21 cellular contexts compared by ENCODE assay signal in the genomic region with DNA sequence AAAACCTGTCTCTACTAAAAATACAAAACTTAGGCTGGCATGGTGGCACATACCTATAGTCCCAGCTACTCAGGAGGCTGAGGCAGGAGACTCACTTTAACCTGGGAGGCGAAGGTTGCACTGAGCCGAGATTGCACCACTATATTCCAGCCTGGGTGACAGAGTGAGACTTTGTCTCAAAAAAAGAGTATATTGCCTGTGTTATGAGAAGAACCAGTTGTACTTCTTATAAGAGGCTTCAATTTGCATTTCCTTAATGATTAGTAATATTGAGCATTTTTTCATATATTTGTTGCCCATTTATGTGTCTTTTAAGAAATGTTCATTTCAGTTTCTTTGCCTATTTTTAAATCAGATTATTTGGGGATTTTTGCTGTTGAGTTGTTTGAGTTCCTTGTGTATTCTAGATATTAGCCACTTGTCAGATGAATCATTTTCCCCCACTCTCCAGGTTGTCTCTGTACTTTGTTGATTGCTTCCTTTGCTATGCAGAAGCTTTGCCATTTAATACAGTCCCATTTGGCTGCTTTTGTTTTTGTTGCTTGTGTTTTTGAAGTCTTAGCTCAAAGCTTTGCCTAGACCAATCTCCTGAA.
DNase-seq lines count a peak whose midpoint lies in the region; ATAC-seq, FAIRE-seq and TF ChIP-seq lines count a peak whose summit lies in the region.
"Had no signal": no experiment of that assay in that cellular context is flagged by ENCODE, and none has a peak within 500 bp of the region (broad histone marks: within the 10 kb centered on the region; RNA-seq: fewer than 3 reads in every experiment).

No MANE protein-coding gene starts in this region.

- H3K27ac Mint-ChIP-seq in activated T-cell treated with anti-CD3 and anti-CD28 coated beads, Interleukin-2, amount 50 U/mL, for 72 hours, result peak overlapping the region; percentile 8
- no peak overlapping the region for H3K27ac Mint-ChIP-seq in activated T-cell treated with anti-CD3 and anti-CD28 coated beads, Interleukin-2, amount 50 U/mL, for 24 hours
- H3K27ac Mint-ChIP-seq in mesothelial cell of epicardium, result no peak overlapping the region

- RAD21 ChIA-PET in GM12878 (lab: Charles Lee; ENCODE audit: unreplicated experiment), result interaction anchor here (0.6 to 1.9 kb wide), 4 partner anchors 15 to 178 kb away, joined by 3 to 5 read pairs (median 3); no protein-coding TSS in a partner anchor

- H3K4me1 ChIP-seq in GM12878 (ENCODE audit: control insufficient read depth, insufficient read depth, low read length), result 0 out of 2 replicates have a peak, but pooled peaks cover 3% of the 10 kb centered on the region
- H3K4me1 ChIP-seq in upper lobe of left lung, result no peaks in the 10 kb centered on the region
- H3K4me1 ChIP-seq: BLaER1, Caco-2, HAP-1 had no signal

- H3K9ac ChIP-seq in GM12878 (ENCODE audit: control insufficient read depth, insufficient read depth, low read length), result no peak overlapping the region
- H3K9ac ChIP-seq: BLaER1 had no signal

- CTCF ChIA-PET in GM12878 (lab: Yijun Ruan, JAX), result interaction anchor here (0.7 to 1.6 kb wide), 3 partner anchors 15 to 329 kb away, joined by 3 to 5 read pairs (median 3); no protein-coding TSS in a partner anchor

- TF ChIP-seq EP300 in GM12878 (IDR thresholded peaks at IDR 0.05; ENCODE audit: borderline replicate concordance in 1 of 2, control insufficient read depth in 1 of 2, low read depth in 2 of 2, low read length in 2 of 2) (no peak), upper lobe of left lung (IDR thresholded peaks at IDR 0.05) (no peak)

- H3K4me2 ChIP-seq in GM12878 (ENCODE audit: control insufficient read depth, insufficient read depth), result peak overlapping the region; percentile 33; the same call in 1 of the 2 replicates
- H3K4me2 ChIP-seq: BLaER1 had no signal

- no peak for TF ChIP-seq POLR2A in GM12878 (IDR thresholded peaks at IDR 0.05; ENCODE audit: low read depth, low read length)
- no peak for TF ChIP-seq POLR2A in upper lobe of left lung (IDR thresholded peaks at IDR 0.05)

- H3K4me1 Mint-ChIP-seq in activated T-cell treated with anti-CD3 and anti-CD28 coated beads, Interleukin-2, amount 50 U/mL, for 72 hours (ENCODE audit: low read depth), result no peaks in the 10 kb centered on the region
- H3K4me1 Mint-ChIP-seq in activated T-cell treated with anti-CD3 and anti-CD28 coated beads, Interleukin-2, amount 50 U/mL, for 24 hours (ENCODE audit: low read depth), result peaks cover 4% of the 10 kb centered on the region
- H3K4me1 Mint-ChIP-seq in mesothelial cell of epicardium, result no peaks in the 10 kb centered on the region
- H3K4me1 Mint-ChIP-seq: CD8-positive, alpha-beta memory T cell had no signal

- H3K9me3 ChIP-seq in GM12878 (replicated peaks; ENCODE audit: control insufficient read depth, insufficient read depth, low read length) (no peaks in the 10 kb centered on the region; the same call in 2 of the 3 replicates), upper lobe of left lung (peaks cover 0 to 9% (median 0%) of the 10 kb centered on the region in 4 donors)
- H3K9me3 ChIP-seq: HAP-1 had no signal

- no peak overlapping the region for H3K4me3 Mint-ChIP-seq in activated T-cell treated with anti-CD3 and anti-CD28 coated beads, Interleukin-2, amount 50 U/mL, for 72 hours
- no peak overlapping the region for H3K4me3 Mint-ChIP-seq in activated T-cell treated with anti-CD3 and anti-CD28 coated beads, Interleukin-2, amount 50 U/mL, for 24 hours
- no peak overlapping the region for H3K4me3 Mint-ChIP-seq in mesothelial cell of epicardium
- H3K4me3 Mint-ChIP-seq: CD8-positive, alpha-beta memory T cell had no signal

- no peak overlapping the region for H2AFZ ChIP-seq in GM12878 (ENCODE audit: control insufficient read depth, low read depth, low read length)

- peak; percentile 88 for FAIRE-seq in GM12878 (lab: Jason Lieb, UNC)
- FAIRE-seq: GM12892, H1 had no signal

- no peaks in the 10 kb centered on the region for H3K79me2 ChIP-seq in GM12878 (ENCODE audit: control insufficient read depth, insufficient read depth, low read length)

- 71% methylated on average over 2 of the region's 2 CpGs for WGBS in GM12878 (ENCODE audit: insufficient coverage, insufficient replicate concordance, low lambda C conversion rate, missing lambda C conversion rate)
- 91 to 92% methylated on average over 2 of the region's 2 CpGs for WGBS in upper lobe of left lung, 2 donors

- SMC1A ChIA-PET in GM12878 (lab: Charles Lee; ENCODE audit: uncharacterized antibody, unreplicated experiment), result interaction anchor here (0.8 to 1.4 kb wide), 2 partner anchors 174 to 359 kb away, joined by 3 read pairs; no protein-coding TSS in a partner anchor

- POLR2A ChIA-PET in GM12878 (lab: Charles Lee), result no interaction called here

- no peaks in the 10 kb centered on the region for H4K20me1 ChIP-seq in GM12878 (ENCODE audit: control insufficient read depth, insufficient read depth)
- H4K20me1 ChIP-seq: BLaER1 had no signal

- ATAC-seq in activated T-cell treated with anti-CD3 and anti-CD28 coated beads, Interleukin-2, amount 50 U/mL, for 72 hours (replicated peaks in 1 of 2), result peak in 1 of 2 donors; percentile 35
- ATAC-seq in HG02610 (IDR thresholded peaks at IDR 0.05; ENCODE audit: unreplicated experiment) (peak; percentile 91), GM12878 (peak; percentile 89), upper lobe of left lung (ENCODE audit: low FRiP score in 2 of 2) (no peak), GM19455 (IDR thresholded peaks at IDR 0.05; ENCODE audit: unreplicated experiment) (no peak)

- no TSS peak for BruUV-seq in GM12878 (replicated peaks; lab: Mats Ljungman, UMichigan)

- intact Hi-C loops in GM12878 (cut with micrococcal nuclease; ENCODE audit: unreplicated experiment), result no loop called here

- H3K27ac ChIP-seq in GM12878 (ENCODE audit: control insufficient read depth, insufficient read depth), result peak overlapping the region; percentile 19; the same call in 1 of the 2 replicates
- no peak overlapping the region for H3K27ac ChIP-seq in upper lobe of left lung
- H3K27ac ChIP-seq: 22Rv1, BLaER1 had no signal

- H3K27me3 ChIP-seq in GM12878 (replicated peaks in 1 of 2; ENCODE audit: control insufficient read depth in 2 of 2, insufficient read depth in 2 of 2, low read length in 1 of 2) (no peaks in the 10 kb centered on the region), upper lobe of left lung (no peaks in the 10 kb centered on the region)
- H3K27me3 ChIP-seq: BLaER1 had no signal

- no peaks in the 10 kb centered on the region for H3K36me3 ChIP-seq in GM12878 (ENCODE audit: control insufficient read depth in 2 of 2, insufficient read depth in 2 of 2, low read length in 1 of 2)
- H3K36me3 ChIP-seq in upper lobe of left lung, result no peaks in the 10 kb centered on the region
- H3K36me3 ChIP-seq: BLaER1, HAP-1 had no signal

- no peak for DNase-seq in activated T-cell treated with anti-CD3 and anti-CD28 coated beads, Interleukin-2, amount 50 U/mL, for 72 hours
- DNase-seq in activated T-cell treated with anti-CD3 and anti-CD28 coated beads, Interleukin-2, amount 50 U/mL, for 24 hours, result no peak
- DNase-seq in GM12878 (ENCODE audit: low read depth, low spot score) (peak; percentile 21), GF-D8 (lab: John Stamatoyannopoulos, UW) (no peak), upper lobe of left lung (no peak), mesothelial cell of epicardium (ENCODE audit: low spot score in 2 of 2, unreplicated experiment in 2 of 2) (no peak)
- DNase-seq: AML-193; Caco-2; CD8-positive, alpha-beta memory T cell; DND-41; GDM1; IMR-90; Kasumi-1; KBM-7 had no signal

- TF ChIP-seq CTCF in GM12878 (IDR thresholded peaks at IDR 0.05 in 2 of 3, conservative IDR thresholded peaks at IDR 0.05 in 1 of 3; ENCODE audit: control insufficient read depth in 2 of 3, extremely low read depth in 1 of 3, insufficient read depth in 1 of 3, low read depth in 3 of 3, low read length in 3 of 3) (no peak), upper lobe of left lung (IDR thresholded peaks at IDR 0.05) (no peak), mesothelial cell of epicardium (IDR thresholded peaks at IDR 0.05; ENCODE audit: unreplicated experiment) (no peak)

- no peaks in the 10 kb centered on the region for H3K9me3 Mint-ChIP-seq in activated T-cell treated with anti-CD3 and anti-CD28 coated beads, Interleukin-2, amount 50 U/mL, for 72 hours
- H3K9me3 Mint-ChIP-seq in activated T-cell treated with anti-CD3 and anti-CD28 coated beads, Interleukin-2, amount 50 U/mL, for 24 hours, result no peaks in the 10 kb centered on the region
- peaks cover 12% of the 10 kb centered on the region for H3K9me3 Mint-ChIP-seq in mesothelial cell of epicardium

- no peak for TF ChIP-seq RAD21 in GM12878 (IDR thresholded peaks at IDR 0.05; ENCODE audit: insufficient read depth, low read depth, low read length)

- H3K4me3 ChIP-seq in GM12878, result no peak overlapping the region
- H3K4me3 ChIP-seq in upper lobe of left lung, result no peak overlapping the region
- H3K4me3 ChIP-seq: BLaER1, HAP-1 had no signal

- H3K36me3 Mint-ChIP-seq in activated T-cell treated with anti-CD3 and anti-CD28 coated beads, Interleukin-2, amount 50 U/mL, for 72 hours (ENCODE audit: insufficient read depth in 2 of 2), result peaks cover 0 to 2% of the 10 kb centered on the region in 2 donors
- H3K36me3 Mint-ChIP-seq in activated T-cell treated with anti-CD3 and anti-CD28 coated beads, Interleukin-2, amount 50 U/mL, for 24 hours (ENCODE audit: low read depth), result no peaks in the 10 kb centered on the region
- H3K36me3 Mint-ChIP-seq in mesothelial cell of epicardium, result peaks cover 4% of the 10 kb centered on the region
- H3K36me3 Mint-ChIP-seq: CD8-positive, alpha-beta memory T cell had no signal

- H3K27me3 Mint-ChIP-seq in activated T-cell treated with anti-CD3 and anti-CD28 coated beads, Interleukin-2, amount 50 U/mL, for 72 hours (ENCODE audit: low read depth), result peaks cover 6% of the 10 kb centered on the region
- H3K27me3 Mint-ChIP-seq in activated T-cell treated with anti-CD3 and anti-CD28 coated beads, Interleukin-2, amount 50 U/mL, for 24 hours, result peaks cover 8% of the 10 kb centered on the region
- H3K27me3 Mint-ChIP-seq in mesothelial cell of epicardium (ENCODE audit: low read depth), result peaks cover 3% of the 10 kb centered on the region

- in situ Hi-C loops in GM12878 (cut with MboI), result no loop called here

TF ChIP-seq in GM12878, 131 proteins besides CTCF, POLR2A, EP300 and RAD21 (continues in another document):
- TF ChIP-seq HDGF (IDR thresholded peaks at IDR 0.05) (no peak), SPI1 (IDR thresholded peaks at IDR 0.05; ENCODE audit: borderline replicate concordance, insufficient read depth, low read depth, low read length) (no peak), PKNOX1 (IDR thresholded peaks at IDR 0.05) (0 out of 2 replicates have a peak, but pooled peaks have one; percentile 13), HDAC6 (IDR thresholded peaks at IDR 0.05; ENCODE audit: unreplicated experiment) (no peak)

Comparison
In these comparisons a context has a peak if more than half of its experiments do, and no peak if none do; other contexts are left out.
1. ATAC-seq: peak in HG02610 (single experiment) and GM12878 (single experiment); none in upper lobe of left lung (0 of 2) and GM19455 (single experiment).